Comparison of ENCODE assay signal across 15 cellular contexts in genomic region chr13:109135018-109135417, GRCh38.
DNase-seq lines count a peak whose midpoint lies in the region; ATAC-seq and TF ChIP-seq lines count a peak whose summit lies in the region.
"Had no signal": no experiment of that assay in that cellular context is flagged by ENCODE, and none has a peak within 500 bp of the region (broad histone marks: within the 10 kb centered on the region; RNA-seq: fewer than 3 reads in every experiment).

No MANE protein-coding gene starts in this region.

- no peak for DNase-seq in BE2C
- peak; percentile 17 for DNase-seq in PC-3
- DNase-seq in fibroblast of villous mesenchyme (ENCODE audit: low read depth) = no peak
- DNase-seq in stimulated activated CD4-positive, alpha-beta T cell treated with anti-CD3 and anti-CD28 coated beads, Interleukin-2, amount 100 ng/mL, for 24 hours = no peak
- no peak for DNase-seq in NCI-H1436 (lab: John Stamatoyannopoulos, UW)
- no peak for DNase-seq in NCI-H128 (lab: John Stamatoyannopoulos, UW; ENCODE audit: unreplicated experiment)
- no peak for DNase-seq in testis
- DNase-seq: amniotic stem cell, GM23248, mammary epithelial cell, MM.1S, NCI-H2171 treated with DMSO at 0.1 percent for 48 hours had no signal

- no peaks in the 10 kb centered on the region for H3K27me3 ChIP-seq in BE2C
- H3K27me3 ChIP-seq in PC-3 (ENCODE audit: low read length) = no peaks in the 10 kb centered on the region
- H3K27me3 ChIP-seq in testis = no peaks in the 10 kb centered on the region

- ATAC-seq in GM18907 (IDR thresholded peaks at IDR 0.05; ENCODE audit: unreplicated experiment) = peak; percentile 23
- no peak for ATAC-seq in PC-3

- peak; percentile 26; the same call in 1 of the 2 replicates for TF ChIP-seq CTCF in BE2C (IDR thresholded peaks at IDR 0.05; ENCODE audit: low read depth, low read length)
- TF ChIP-seq CTCF in PC-3 (conservative IDR thresholded peaks at IDR 0.05; ENCODE audit: low read depth, low read length) = peak; percentile 47; the same call in 1 of the 2 replicates
- peak; percentile 25 for TF ChIP-seq CTCF in fibroblast of villous mesenchyme (IDR thresholded peaks at IDR 0.05; ENCODE audit: insufficient read depth, low read depth, low read length)
- no peak for TF ChIP-seq CTCF in testis (IDR thresholded peaks at IDR 0.05)

- H3K9ac ChIP-seq in PC-3 (ENCODE audit: low read length) = no peak overlapping the region
- H3K9ac ChIP-seq: GM23248 had no signal

- H3K9me3 ChIP-seq in BE2C = no peaks in the 10 kb centered on the region
- H3K9me3 ChIP-seq in PC-3 (ENCODE audit: low read length) = no peaks in the 10 kb centered on the region
- H3K9me3 ChIP-seq in testis = no peaks in the 10 kb centered on the region
- H3K9me3 ChIP-seq: right atrium auricular region, thoracic aorta had no signal

- no peak for TF ChIP-seq POLR2A in testis (IDR thresholded peaks at IDR 0.05)

- POLR2A ChIA-PET in PC-3 (lab: Charles Lee; ENCODE audit: unreplicated experiment) = interaction anchor here (0.7 kb wide), 1 partner anchor 220 kb away, joined by 3 read pairs; no protein-coding TSS in a partner anchor

- H3K4me1 ChIP-seq in BE2C = no peaks in the 10 kb centered on the region
- H3K4me1 ChIP-seq in PC-3 (ENCODE audit: insufficient read depth, low read length) = no peaks in the 10 kb centered on the region
- H3K4me1 ChIP-seq in testis = no peaks in the 10 kb centered on the region
- H3K4me1 ChIP-seq: right atrium auricular region had no signal

- no peaks in the 10 kb centered on the region for H3K9me2 ChIP-seq in PC-3 (replicated peaks; ENCODE audit: low read length)

- H3K36me3 ChIP-seq in BE2C (no peaks in the 10 kb centered on the region), PC-3 (ENCODE audit: low read depth, low read length) (no peaks in the 10 kb centered on the region), testis (ENCODE audit: low read depth, missing control alignments) (no peaks in the 10 kb centered on the region)
- H3K36me3 ChIP-seq: right atrium auricular region, thoracic aorta had no signal

- no peak overlapping the region for H3K4me2 ChIP-seq in PC-3 (ENCODE audit: low read length)

- CTCF ChIA-PET in PC-3 (lab: Charles Lee) = interaction anchor here (0.6 kb wide), 1 partner anchor 339 kb away, joined by 4 read pairs; no protein-coding TSS in a partner anchor

- no TSS peak for BruUV-seq in PC-3 (replicated peaks; lab: Mats Ljungman, UMichigan)

- 90 to 94% methylated on average over 6 of the region's 6 CpGs for WGBS in testis, 2 donors

- H3K27ac ChIP-seq in PC-3 (ENCODE audit: low read length) (no peak overlapping the region), testis (no peak overlapping the region)
- H3K27ac ChIP-seq: GM23248, right atrium auricular region, thoracic aorta had no signal

- no peaks in the 10 kb centered on the region for H3F3A ChIP-seq in PC-3 (ENCODE audit: low read length, unreplicated experiment)

- H3K4me3 ChIP-seq in BE2C (ENCODE audit: low read depth, low read length) (no peak overlapping the region), PC-3 (ENCODE audit: low read length) (no peak overlapping the region), fibroblast of villous mesenchyme (ENCODE audit: low read depth, low read length) (no peak overlapping the region), testis (no peak overlapping the region)
- H3K4me3 ChIP-seq: GM23248, right atrium auricular region, thoracic aorta had no signal

- H4K20me1 ChIP-seq in PC-3 (ENCODE audit: low read length) = no peaks in the 10 kb centered on the region

- H3K79me2 ChIP-seq in PC-3 (ENCODE audit: low read length) = no peaks in the 10 kb centered on the region

- H2AFZ ChIP-seq in PC-3 (ENCODE audit: low read length) = no peak overlapping the region
- H2AFZ ChIP-seq: GM23248 had no signal

- intact Hi-C loops in PC-3 (cut with micrococcal nuclease) (no loop called here), testis (cut with DNase I; ENCODE audit: low total_unique reads) (no loop called here)

Comparison
In these comparisons a context has a peak if more than half of its experiments do, and no peak if none do; other contexts are left out.
1. CTCF ChIP-seq: peak in BE2C (single experiment), PC-3 (single experiment) and fibroblast of villous mesenchyme (single experiment); none in testis (0 of 3).